In genomic region chr2:29480423-29480822, GRCh38 we compare ENCODE assay signal across 23 cellular contexts.
A peak's percentile ranks its signal among the peaks of the same experiment; 100 is the strongest.
DNase-seq lines count a peak whose midpoint lies in the region; ATAC-seq and TF ChIP-seq lines count a peak whose summit lies in the region.
"Had no signal": no experiment of that assay in that cellular context is flagged by ENCODE, and none has a peak within 500 bp of the region (broad histone marks: within the 10 kb centered on the region; RNA-seq: fewer than 3 reads in every experiment).

No MANE protein-coding gene starts in this region.

- no peak for TF ChIP-seq EP300 in transverse colon (IDR thresholded peaks at IDR 0.05; ENCODE audit: low read depth)

- H3K27ac ChIP-seq in transverse colon = no peak overlapping the region
- H3K27ac ChIP-seq: A549, GM23248, heart left ventricle, neural progenitor cell, stomach had no signal

- no peak overlapping the region for H3K4me3 ChIP-seq in transverse colon
- H3K4me3 ChIP-seq: A549, GM23248, heart left ventricle, neural progenitor cell, stomach, uterus had no signal

- in situ Hi-C loops in transverse colon (cut with MboI; ENCODE audit: low pct_ligation_motif_present in 1 of 4, low pct_unique_long_range_greater_than_20kb in 1 of 4, low sequenced_read_pairs in 3 of 4) = no loop called here

- ATAC-seq in left cardiac atrium (peak; percentile 43 to 61), Right ventricle myocardium inferior (no peak), GM19023 (IDR thresholded peaks at IDR 0.05; ENCODE audit: unreplicated experiment) (no peak), HG02870 (IDR thresholded peaks at IDR 0.05; ENCODE audit: unreplicated experiment) (no peak)
- ATAC-seq: A549; CD8-positive, alpha-beta T cell had no signal

- no peaks in the 10 kb centered on the region for H3K9me3 ChIP-seq in transverse colon
- H3K9me3 ChIP-seq: A549, uterus had no signal

- intact Hi-C loops in left cardiac atrium (cut with DNase I) = loop anchor here in 1 of 2 donors (10.0 kb wide), 1 partner anchor 134 kb away; no protein-coding TSS in a partner anchor
- intact Hi-C loops in Right ventricle myocardium inferior (cut with DNase I) = no loop called here
- intact Hi-C loops in transverse colon (cut with DNase I; ENCODE audit: low total_unique reads) = no loop called here

- H3K4me1 ChIP-seq in transverse colon = no peaks in the 10 kb centered on the region
- H3K4me1 ChIP-seq: A549, heart left ventricle, neural progenitor cell, stomach, uterus had no signal

- no peaks in the 10 kb centered on the region for H3K36me3 ChIP-seq in transverse colon
- H3K36me3 ChIP-seq: heart left ventricle, neural progenitor cell, stomach, uterus had no signal

- TF ChIP-seq POLR2A in transverse colon (IDR thresholded peaks at IDR 0.05) = no peak

- no peak for TF ChIP-seq CTCF in transverse colon (IDR thresholded peaks at IDR 0.05)

- peak; percentile 34 for DNase-seq in left cardiac atrium
- DNase-seq in Right ventricle myocardium inferior (ENCODE audit: missing footprints) = no peak
- DNase-seq in NOMO-1 (lab: John Stamatoyannopoulos, UW; ENCODE audit: unreplicated experiment in 2 of 2) = peak; percentile 34 to 44
- DNase-seq in left kidney (ENCODE audit: low read depth, low spot score) = peak; percentile 46
- peak; percentile 9 for DNase-seq in transverse colon
- no peak for DNase-seq in NCI-H2107 treated with DMSO at 0.1 percent for 48 hours (lab: John Stamatoyannopoulos, UW; ENCODE audit: unreplicated experiment)
- DNase-seq: activated gamma-delta T cell; amniotic stem cell; caudate nucleus; CD8-positive, alpha-beta T cell; effector memory CD4-positive, alpha-beta T cell; GM23248; IMR-90; mesendoderm; NCI-H1417 treated with DMSO at 0.1 percent for 48 hours; NCI-H226; stomach; uterus had no signal

- H3K27me3 ChIP-seq in transverse colon = no peaks in the 10 kb centered on the region
- H3K27me3 ChIP-seq: heart left ventricle, neural progenitor cell, stomach, uterus had no signal

- 51% methylated on average over 4 of the region's 4 CpGs; no CpG with 5 or more reads in 1 of the 2 donors for WGBS in transverse colon (ENCODE audit: low coverage in 1 of 2), 2 donors

Comparison
In these comparisons a context has a peak if more than half of its experiments do, and no peak if none do; other contexts are left out.
1. ATAC-seq: peak in left cardiac atrium (2 of 2); none in Right ventricle myocardium inferior (single experiment), GM19023 (single experiment) and HG02870 (single experiment).
2. DNase-seq: peak in left cardiac atrium (single experiment), NOMO-1 (2 of 2), left kidney (single experiment) and transverse colon (single experiment); none in Right ventricle myocardium inferior (single experiment) and NCI-H2107 treated with DMSO at 0.1 percent for 48 hours (single experiment).